Comparison of ENCODE assay signal across 19 cellular contexts in the genomic region with DNA sequence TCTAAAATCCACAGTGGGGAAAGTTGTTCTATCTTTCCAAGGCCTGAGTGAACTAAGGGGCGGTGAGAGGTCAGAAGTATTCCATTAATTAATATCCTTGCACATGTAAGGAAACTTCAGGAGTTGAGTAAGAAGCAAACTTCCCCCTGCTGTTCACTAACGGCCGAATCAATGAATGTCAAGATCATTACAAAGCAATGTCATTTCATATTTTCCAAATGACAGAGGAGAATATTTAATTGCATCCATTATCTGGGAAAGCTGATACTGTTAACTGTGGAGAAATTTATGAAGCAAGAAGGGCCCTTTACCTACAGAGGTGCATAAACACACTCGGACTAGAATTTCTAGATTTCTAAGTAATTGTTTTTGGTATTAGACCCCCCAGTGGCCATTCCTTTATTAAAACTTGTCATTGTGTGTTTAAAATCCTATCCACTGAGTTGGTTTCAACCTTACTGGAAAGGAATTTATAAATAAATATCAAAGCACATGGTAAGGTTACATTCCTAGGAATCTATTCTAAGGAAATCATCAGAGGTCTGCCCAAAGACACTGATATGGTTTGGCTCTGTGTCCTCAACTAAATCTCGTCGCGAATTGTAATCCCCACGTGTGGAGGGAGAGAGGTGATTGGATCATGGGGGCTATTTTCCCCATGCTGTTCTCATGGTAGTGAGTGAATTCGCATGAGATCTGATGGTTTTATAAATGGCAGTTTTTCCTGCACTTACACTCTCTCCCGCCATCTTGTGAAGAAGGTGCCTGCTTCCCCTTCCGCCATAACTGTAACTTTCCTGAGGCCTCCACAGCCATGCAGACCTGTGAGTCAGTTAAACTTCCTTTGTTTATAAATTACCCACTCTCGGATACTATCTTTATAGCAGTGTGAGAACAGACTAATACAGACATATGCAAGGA. TPM values are rescaled to one million over a fixed set of nuclear protein-coding genes. Genes with fewer than 3 reads are reported as not detected.
DNase-seq lines count a peak whose midpoint lies in the region; ATAC-seq, FAIRE-seq and TF ChIP-seq lines count a peak whose summit lies in the region.
"Had no signal": no experiment of that assay in that cellular context is flagged by ENCODE, and none has a peak within 500 bp of the region (broad histone marks: within the 10 kb centered on the region; RNA-seq: fewer than 3 reads in every experiment).

No MANE protein-coding gene starts in this region.

- H3K4me3 ChIP-seq in PC-3 (ENCODE audit: low read length) (no peak overlapping the region), osteoblast (ENCODE audit: insufficient read depth, low read length) (peak overlapping the region; percentile 13), pancreas (no peak overlapping the region)
- H3K4me3 ChIP-seq: cardiac muscle cell, HAP-1, lung, neural progenitor cell, skin epidermis had no signal

- no peaks in the 10 kb centered on the region for H3K9me2 ChIP-seq in PC-3 (replicated peaks; ENCODE audit: low read length)

- no peak for ATAC-seq in PC-3
- ATAC-seq in HG03354 (IDR thresholded peaks at IDR 0.05; ENCODE audit: poor library complexity, severe bottlenecking, unreplicated experiment) = no peak
- no peak for ATAC-seq in pancreas

- POLR2A ChIA-PET in PC-3 (lab: Charles Lee; ENCODE audit: unreplicated experiment) = no interaction called here

- TF ChIP-seq CTCF in PC-3 (conservative IDR thresholded peaks at IDR 0.05; ENCODE audit: low read depth, low read length) (peak; percentile 34; the same call in 1 of the 2 replicates), osteoblast (IDR thresholded peaks at IDR 0.05; ENCODE audit: extremely low read depth, low read depth, low read length) (peak; percentile 20), pancreas (IDR thresholded peaks at IDR 0.05) (no peak)

- H3K36me3 ChIP-seq in PC-3 (ENCODE audit: low read depth, low read length) (no peaks in the 10 kb centered on the region), osteoblast (ENCODE audit: insufficient read depth, low read length) (no peaks in the 10 kb centered on the region), pancreas (no peaks in the 10 kb centered on the region)
- H3K36me3 ChIP-seq: cardiac muscle cell, HAP-1, neural progenitor cell had no signal

- H3K79me2 ChIP-seq in PC-3 (ENCODE audit: low read length) (no peaks in the 10 kb centered on the region), osteoblast (ENCODE audit: insufficient read depth, low read length) (peaks cover 4% of the 10 kb centered on the region)

- H3K9ac ChIP-seq in PC-3 (ENCODE audit: low read length) = 0 out of 2 replicates have a peak overlapping the region, but pooled peaks have one; percentile 1
- H3K9ac ChIP-seq: neural progenitor cell had no signal

- no peaks in the 10 kb centered on the region for H3K9me3 ChIP-seq in PC-3 (ENCODE audit: low read length)
- H3K9me3 ChIP-seq in osteoblast (ENCODE audit: low read depth, low read length) = no peaks in the 10 kb centered on the region
- no peaks in the 10 kb centered on the region for H3K9me3 ChIP-seq in pancreas
- H3K9me3 ChIP-seq: HAP-1 had no signal

- peak overlapping the region; percentile 62 for H3K27ac ChIP-seq in PC-3 (ENCODE audit: low read length)
- H3K27ac ChIP-seq in osteoblast (ENCODE audit: low read depth, low read length) = peak overlapping the region; percentile 94
- no peak overlapping the region for H3K27ac ChIP-seq in pancreas
- H3K27ac ChIP-seq: cardiac muscle cell, neural progenitor cell, skin epidermis had no signal

- H3K4me1 ChIP-seq in PC-3 (ENCODE audit: insufficient read depth, low read length) (peaks cover 64% of the 10 kb centered on the region), osteoblast (ENCODE audit: insufficient read depth, low read length) (peaks cover 54% of the 10 kb centered on the region), pancreas (no peaks in the 10 kb centered on the region)
- H3K4me1 ChIP-seq: HAP-1, neural progenitor cell had no signal

- CTCF ChIA-PET in PC-3 (lab: Charles Lee) = no interaction called here

- DNase-seq in PC-3 (peak; percentile 83), dedifferentiated amniotic fluid mesenchymal stem cell (ENCODE audit: extremely low spot score) (peak; percentile 47), osteoblast (ENCODE audit: insufficient read length, low spot score, missing footprints) (peak; percentile 80), pancreas (no peak), HuH-7 (ENCODE audit: low spot score) (no peak)
- no peak for DNase-seq in stimulated activated naive CD4-positive, alpha-beta T cell (lab: John Stamatoyannopoulos, UW)
- DNase-seq: activated CD4-positive, alpha-beta memory T cell treated with anti-CD3 and anti-CD28 coated beads, Interleukin-2, amount 10 ng/mL, durations not matched to agents 7 days and 5 days; activated gamma-delta T cell treated with Interleukin-2 at 50 U/mL for 16 hours; CD4-positive, alpha-beta memory T cell; NCI-H1092; NCI-H526 treated with DMSO at 0.1 percent for 48 hours; SHP77 had no signal

- H4K20me1 ChIP-seq in PC-3 (ENCODE audit: low read length) (no peaks in the 10 kb centered on the region), osteoblast (ENCODE audit: insufficient read depth, low read length) (no peaks in the 10 kb centered on the region)

- FAIRE-seq in G401.6 (lab: Jason Lieb, UNC) = peak; percentile 51
- no peak for FAIRE-seq in pancreas (lab: Jason Lieb, UNC)

- WGBS in pancreas, 2 donors = 83 to 89% methylated on average over 12 of the region's 12 CpGs

- intact Hi-C loops in PC-3 (cut with micrococcal nuclease) = no loop called here
- intact Hi-C loops in pancreas (cut with DNase I) = no loop called here

- H3F3A ChIP-seq in PC-3 (ENCODE audit: low read length, unreplicated experiment) = peaks cover 22% of the 10 kb centered on the region

- no peaks in the 10 kb centered on the region for H3K27me3 ChIP-seq in PC-3 (ENCODE audit: low read length)
- no peaks in the 10 kb centered on the region for H3K27me3 ChIP-seq in osteoblast (ENCODE audit: insufficient read depth, low read length)
- no peaks in the 10 kb centered on the region for H3K27me3 ChIP-seq in pancreas
- H3K27me3 ChIP-seq: cardiac muscle cell, neural progenitor cell had no signal

- H3K4me2 ChIP-seq in PC-3 (ENCODE audit: low read length) = peak overlapping the region; percentile 26
- peak overlapping the region; percentile 46 for H3K4me2 ChIP-seq in osteoblast (ENCODE audit: insufficient read depth, low read length)
- H3K4me2 ChIP-seq: neural progenitor cell had no signal

- peak overlapping the region; percentile 57 for H2AFZ ChIP-seq in PC-3 (ENCODE audit: low read length)
- H2AFZ ChIP-seq in osteoblast (ENCODE audit: low read length) = peak overlapping the region; percentile 26
- H2AFZ ChIP-seq: neural progenitor cell had no signal

- BruUV-seq in PC-3 (replicated peaks; lab: Mats Ljungman, UMichigan) = no TSS peak

RNA-seq across cellular contexts. Expression of gene SMURF2, which starts 20.4 kb away (rescaled TPM):
- total RNA-seq in PC-3 (2014; rRNA removed) = 68.2 and 76.6 TPM in 2 replicates
- total RNA-seq in osteoblast = 90.5 and 115 TPM in 2 replicates
- total RNA-seq in pancreas = 10 to 100 TPM in 2 of 6 donors, 1 to 10 TPM in 4; 6.6 to 17.1 (median 8.5) TPM
- 1 to 10 TPM; 3.0 to 6.0 TPM for polyA plus RNA-seq in pancreas

Comparison
In these comparisons a context has a peak if more than half of its experiments do, and no peak if none do; other contexts are left out.
1. DNase-seq: peak in PC-3 (single experiment), dedifferentiated amniotic fluid mesenchymal stem cell (single experiment) and osteoblast (single experiment); none in stimulated activated naive CD4-positive, alpha-beta T cell (0 of 6), pancreas (0 of 6) and HuH-7 (single experiment).
2. H3K27ac ChIP-seq: peak in PC-3 (single experiment) and osteoblast (single experiment); none in pancreas (0 of 4).
3. CTCF ChIP-seq: peak in PC-3 (single experiment) and osteoblast (single experiment); none in pancreas (0 of 4).